8 cellular contexts compared by ENCODE assay signal in the genomic region with DNA sequence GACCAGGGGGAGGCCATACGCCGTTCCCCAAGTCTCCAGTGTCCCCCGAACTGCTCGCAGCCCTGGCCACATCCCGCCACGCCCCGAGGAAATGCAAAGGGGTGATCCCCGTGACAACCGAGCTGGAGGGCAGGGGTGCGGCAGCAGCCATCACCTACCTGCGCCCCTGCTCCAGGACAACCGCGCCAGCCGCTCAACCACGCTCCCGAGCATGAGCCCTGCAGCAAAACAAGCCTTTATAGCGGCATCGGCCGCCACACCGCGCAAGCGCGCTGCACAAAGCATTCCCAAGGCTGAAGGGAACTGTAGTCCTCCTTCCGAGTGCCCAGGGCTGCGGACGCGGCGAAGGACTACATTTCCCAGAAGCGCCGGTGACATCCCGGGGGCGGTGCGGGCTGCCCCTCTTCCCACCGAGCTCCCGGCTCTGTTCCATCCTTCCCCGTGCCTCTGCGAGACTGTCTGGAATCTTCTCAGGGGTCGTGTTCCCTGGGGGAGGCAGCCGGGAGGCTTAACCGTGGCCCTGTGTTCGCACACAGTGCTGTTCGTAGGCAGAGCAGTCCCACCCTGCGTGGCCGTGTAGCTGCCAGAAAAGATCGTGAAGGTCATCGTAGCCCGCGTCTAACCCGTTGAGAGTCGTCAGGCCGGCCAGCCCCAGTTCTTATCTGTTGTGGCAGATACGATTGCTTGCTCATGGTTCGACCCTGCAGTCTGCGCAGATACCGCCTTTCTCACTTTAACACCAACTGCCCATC. TPM values are rescaled to one million over a fixed set of nuclear protein-coding genes. Genes with fewer than 3 reads are reported as not detected.
DNase-seq lines count a peak whose midpoint lies in the region; ATAC-seq and TF ChIP-seq lines count a peak whose summit lies in the region.

A gene (minus strand): TSS at position 213 of the 752 bp plus-strand sequence. CDS start 3,492 bp downstream, outside the sequence.

- peak; percentile 98 for ATAC-seq in HG02884 (IDR thresholded peaks at IDR 0.05; ENCODE audit: unreplicated experiment)
- peak; percentile 97 for ATAC-seq in T-helper 17 cell
- ATAC-seq in right cardiac atrium: peak; percentile 99

- TF ChIP-seq CTCF in vagina (IDR thresholded peaks at IDR 0.05): peak in 1 of 3 experiments; percentile 31

- H3K36me3 ChIP-seq in vagina: peaks cover 0 to 3% of the 10 kb centered on the region in 2 donors

- peaks cover 19% of the 10 kb centered on the region for H3K4me1 Mint-ChIP-seq in T-helper 17 cell

- TF ChIP-seq POLR2A in GM15510 (IDR thresholded peaks at IDR 0.05; ENCODE audit: borderline replicate concordance, extremely low read depth, insufficient read length) (peak; percentile 64), vagina (IDR thresholded peaks at IDR 0.05) (no peak)

- H3K4me3 ChIP-seq in right cardiac atrium (ENCODE audit: low read length): peak within 1 kb of the TSS; percentile 70
- H3K4me3 ChIP-seq in vagina: peak within 1 kb of the TSS; percentile 93 to 97

- H3K27me3 Mint-ChIP-seq in T-helper 17 cell: peaks cover 20% of the 10 kb centered on the region

- H3K4me3 Mint-ChIP-seq in T-helper 17 cell: peak within 1 kb of the TSS; percentile 98

- H3K9me3 ChIP-seq in T-helper 17 cell (ENCODE audit: control insufficient read depth, low read length, poor library complexity, severe bottlenecking) (no peaks in the 10 kb centered on the region), right cardiac atrium (ENCODE audit: control insufficient read depth, low read length) (no peaks in the 10 kb centered on the region), vagina (no peaks in the 10 kb centered on the region)

- H3K27ac ChIP-seq in angular gyrus (ENCODE audit: low read depth, low read length): peak within 1 kb of the TSS; percentile 100
- H3K27ac ChIP-seq in right cardiac atrium (ENCODE audit: low read length): peak within 1 kb of the TSS; percentile 76
- peak within 1 kb of the TSS; percentile 85 for H3K27ac ChIP-seq in vagina

- intact Hi-C loops in right cardiac atrium (cut with DNase I) (loop anchor here in 1 of 4 donors (10.0 kb wide), 1 partner anchor 133 kb away; a partner anchor contains a TSS), vagina (cut with DNase I) (loop anchor here (10.0 kb wide), 1 partner anchor 123 kb away; no protein-coding TSS in a partner anchor)

- H3K27ac Mint-ChIP-seq in T-helper 17 cell: peak within 1 kb of the TSS; percentile 93

- H3K4me1 ChIP-seq in right cardiac atrium (ENCODE audit: control insufficient read depth, insufficient read depth, low read length) (peaks cover 4% of the 10 kb centered on the region), vagina (peaks cover 30% of the 10 kb centered on the region)

- DNase-seq in NCI-H146 treated with DMSO at 0.1 percent for 48 hours (lab: John Stamatoyannopoulos, UW; ENCODE audit: unreplicated experiment) (peak; percentile 97), T-helper 17 cell (peak; percentile 60 to 72 (median 71)), right cardiac atrium (peak; percentile 96 to 97 (median 97)), putamen (ENCODE audit: low spot score) (peak; percentile 95), vagina (ENCODE audit: extremely low spot score in 2 of 2) (peak in 1 of 2 donors; percentile 90)

- under 1% methylated on average over 55 of the region's 55 CpGs for WGBS in right cardiac atrium

- H3K27me3 ChIP-seq in right cardiac atrium (ENCODE audit: control insufficient read depth, insufficient read depth) (no peaks in the 10 kb centered on the region), vagina (no peaks in the 10 kb centered on the region)

- H3K36me3 Mint-ChIP-seq in T-helper 17 cell (ENCODE audit: low read depth): peaks cover 7% of the 10 kb centered on the region

RNA-seq across cellular contexts. Expression of the gene that starts here (rescaled TPM):
- total RNA-seq in T-helper 17 cell (10 to 100 TPM; 17.5 to 17.6 TPM), right cardiac atrium (10 to 100 TPM; 43.5 to 60.7 (median 52.7) TPM), vagina (67.5 TPM)
- polyA plus RNA-seq in right cardiac atrium: 28.9 TPM
